Comparison of ENCODE assay signal across 20 cellular contexts in genomic region chr4:140344111-140344510, GRCh38. TPM values are rescaled to one million over a fixed set of nuclear protein-coding genes. Genes with fewer than 3 reads are reported as not detected.
A peak's percentile ranks its signal among the peaks of the same experiment; 100 is the strongest.
DNase-seq lines count a peak whose midpoint lies in the region; ATAC-seq and TF ChIP-seq lines count a peak whose summit lies in the region.
"Had no signal": no experiment of that assay in that cellular context is flagged by ENCODE, and none has a peak within 500 bp of the region (broad histone marks: within the 10 kb centered on the region; RNA-seq: fewer than 3 reads in every experiment).

No MANE protein-coding gene starts in this region.

- peak overlapping the region; percentile 94 for H2AFZ ChIP-seq in neural progenitor cell (replicated peaks)

- H3K36me3 Mint-ChIP-seq in neural progenitor cell = no peaks in the 10 kb centered on the region

- H4K20me1 ChIP-seq in neural progenitor cell (ENCODE audit: low read depth) = no peaks in the 10 kb centered on the region
- H4K20me1 ChIP-seq: BLaER1 had no signal

- no peaks in the 10 kb centered on the region for H3F3A ChIP-seq in neural progenitor cell (ENCODE audit: low read depth)

- H3K4me2 ChIP-seq in neural progenitor cell = peak overlapping the region; percentile 18
- H3K4me2 ChIP-seq: BLaER1, SK-N-SH had no signal

- no peak overlapping the region for H3K4me3 Mint-ChIP-seq in neural progenitor cell
- H3K4me3 Mint-ChIP-seq: activated CD4-positive, alpha-beta T cell treated with anti-CD3 and anti-CD28 coated beads for 36 hours had no signal

- no peak overlapping the region for H3K27ac ChIP-seq in neural progenitor cell
- H3K27ac ChIP-seq in heart right ventricle = no peak overlapping the region
- H3K27ac ChIP-seq: BLaER1, esophagus muscularis mucosa, HL-60, thyroid gland had no signal

- H3K36me3 ChIP-seq in neural progenitor cell = no peaks in the 10 kb centered on the region
- no peaks in the 10 kb centered on the region for H3K36me3 ChIP-seq in heart right ventricle
- H3K36me3 ChIP-seq: BLaER1, esophagus muscularis mucosa, thyroid gland had no signal

- H3K9ac ChIP-seq in neural progenitor cell = no peak overlapping the region
- H3K9ac ChIP-seq: BLaER1, SK-N-SH had no signal

- DNase-seq in DMS53 (lab: John Stamatoyannopoulos, UW) (peak; percentile 22), DMS53 treated with DMSO at 0.1 percent for 48 hours (lab: John Stamatoyannopoulos, UW; ENCODE audit: unreplicated experiment) (no peak), fibroblast of the conjunctiva (ENCODE audit: low read depth) (peak; percentile 27), neural progenitor cell (ENCODE audit: low spot score) (no peak), cardiac septum (ENCODE audit: low spot score) (no peak), heart right ventricle (no peak), LoVo (ENCODE audit: low spot score) (no peak)
- DNase-seq: 8988T; activated CD4-positive, alpha-beta T cell treated with anti-CD3 and anti-CD28 coated beads for 36 hours; activated gamma-delta T cell treated with Interleukin-2 at 50 U/mL for 16 hours; KBM-7; NCI-H1105 treated with DMSO at 0.1 percent for 48 hours; NCI-H748 treated with DMSO at 0.1 percent for 48 hours; SK-N-SH; stimulated activated CD4-positive, alpha-beta T cell treated with anti-CD3 and anti-CD28 coated beads, Interleukin-4, amount 100 ng/mL, for 1 hour; thyroid gland had no signal

- TF ChIP-seq CTCF in neural progenitor cell (IDR thresholded peaks at IDR 0.05) (no peak), heart right ventricle (IDR thresholded peaks at IDR 0.05) (no peak)

- no peak overlapping the region for H3K27ac Mint-ChIP-seq in neural progenitor cell
- H3K27ac Mint-ChIP-seq: activated CD4-positive, alpha-beta T cell treated with anti-CD3 and anti-CD28 coated beads for 36 hours had no signal

- no peaks in the 10 kb centered on the region for H3K9me3 ChIP-seq in neural progenitor cell (ENCODE audit: low read depth)
- H3K9me3 ChIP-seq in heart right ventricle = no peaks in the 10 kb centered on the region
- H3K9me3 ChIP-seq: BLaER1, esophagus muscularis mucosa, SK-N-SH, thyroid gland had no signal

- peaks cover 5% of the 10 kb centered on the region for H3K27me3 Mint-ChIP-seq in neural progenitor cell (ENCODE audit: insufficient read depth, low read depth)

- 89 to 93% methylated on average over 3 of the region's 3 CpGs for WGBS in heart right ventricle, 2 donors

- ATAC-seq in HG02623 (IDR thresholded peaks at IDR 0.05; ENCODE audit: unreplicated experiment) (no peak), heart right ventricle (no peak)
- ATAC-seq: activated CD4-positive, alpha-beta T cell treated with anti-CD3 and anti-CD28 coated beads for 36 hours had no signal

- H3K4me1 Mint-ChIP-seq in neural progenitor cell = peaks cover 18% of the 10 kb centered on the region

- no peaks in the 10 kb centered on the region for H3K79me2 ChIP-seq in neural progenitor cell (ENCODE audit: low read depth)

- H3K4me3 ChIP-seq in neural progenitor cell = no peak overlapping the region
- H3K4me3 ChIP-seq in heart right ventricle = no peak overlapping the region
- H3K4me3 ChIP-seq: BLaER1, esophagus muscularis mucosa, thyroid gland had no signal

- peaks cover 14% of the 10 kb centered on the region for H3K4me1 ChIP-seq in neural progenitor cell
- peaks cover 0 to 10% (median 0%) of the 10 kb centered on the region in 9 donors for H3K4me1 ChIP-seq in heart right ventricle
- H3K4me1 ChIP-seq: BLaER1 had no signal

- H3K9me3 Mint-ChIP-seq in neural progenitor cell = peaks cover 5% of the 10 kb centered on the region

- peaks cover 7% of the 10 kb centered on the region for H3K27me3 ChIP-seq in neural progenitor cell
- peaks cover 0 to 13% (median 0%) of the 10 kb centered on the region in 7 donors for H3K27me3 ChIP-seq in heart right ventricle
- H3K27me3 ChIP-seq: BLaER1, esophagus muscularis mucosa, thyroid gland had no signal

- intact Hi-C loops in cardiac septum (cut with DNase I) (no loop called here), heart right ventricle (cut with DNase I) (no loop called here)

RNA-seq across cellular contexts. Expression of gene SCOC, which starts 29.3 kb away (rescaled TPM):
- total RNA-seq in neural progenitor cell (ENCODE audit: low replicate concordance) (94.6 and 170 TPM in 2 replicates), cardiac septum (73.0 TPM), heart right ventricle (10 to 100 TPM; 61.8 to 76.8 (median 67.0) TPM)
- polyA plus RNA-seq in heart right ventricle = 10 to 100 TPM; 41.0 to 55.8 TPM

Comparison
In these comparisons a context has a peak if more than half of its experiments do, and no peak if none do; other contexts are left out.
1. DNase-seq: peak in DMS53 (single experiment) and fibroblast of the conjunctiva (single experiment); none in DMS53 treated with DMSO at 0.1 percent for 48 hours (single experiment), neural progenitor cell (single experiment), cardiac septum (single experiment), heart right ventricle (0 of 2) and LoVo (single experiment).